ENCODE assay signal across 1 cellular context in genomic region chr11:118792642-118793124, GRCh38.
A peak's percentile ranks its signal among the peaks of the same experiment; 100 is the strongest.
TF ChIP-seq lines count a peak whose summit lies in the region.

No MANE protein-coding gene starts in this region.

TF ChIP-seq in K562, 482 proteins besides CTCF, POLR2A, EP300 and RAD21 (continued from another document and continues in another):
- TF ChIP-seq ARID3A (IDR thresholded peaks at IDR 0.05; ENCODE audit: borderline replicate concordance, low read depth, low read length), result 0 out of 2 replicates have a peak, but pooled peaks have one; percentile 22
- TF ChIP-seq SMAD3 (CRISPR knock-in tag; conservative IDR thresholded peaks at IDR 0.05), result no peak
- peak; percentile 73 for TF ChIP-seq ASH1L (IDR thresholded peaks at IDR 0.05; ENCODE audit: borderline replicate concordance, low read depth, partially characterized antibody)
- TF ChIP-seq CBFA2T2 (conservative IDR thresholded peaks at IDR 0.05), result peak; percentile 13; the same call in 1 of the 2 replicates
- TF ChIP-seq RBM14 (IDR thresholded peaks at IDR 0.05; ENCODE audit: borderline replicate concordance, insufficient read depth, low read depth, low read length), result no peak
- TF ChIP-seq CBFA2T3 (IDR thresholded peaks at IDR 0.05), result peak; percentile 63
- TF ChIP-seq BACH1 (tag; IDR thresholded peaks at IDR 0.05), result 0 out of 2 replicates have a peak, but pooled peaks have one; percentile 21
- no peak; the same call in 1 of the 2 replicates for TF ChIP-seq NR2C2 (CRISPR knock-in tag; IDR thresholded peaks at IDR 0.05)
- TF ChIP-seq NR2C2 (tag; IDR thresholded peaks at IDR 0.05), result peak; percentile 94
- peak; percentile 78 for TF ChIP-seq SUPT5H (IDR thresholded peaks at IDR 0.05)
- TF ChIP-seq ATF4 (CRISPR knock-in tag; IDR thresholded peaks at IDR 0.05), result 0 out of 2 replicates have a peak, but pooled peaks have one; percentile 10
- TF ChIP-seq NRF1 (conservative IDR thresholded peaks at IDR 0.05 in 1 of 2, IDR thresholded peaks at IDR 0.05 in 1 of 2), result 0 out of 4 replicates have a peak, but pooled peaks have one; percentile 17 to 36
- peak; percentile 66; the same call in 1 of the 2 replicates for TF ChIP-seq MBD2 (IDR thresholded peaks at IDR 0.05; ENCODE audit: borderline replicate concordance, low read depth)
- TF ChIP-seq KDM1A (IDR thresholded peaks at IDR 0.05), result peak; percentile 8 to 34; a peak in 2 of 4 replicates
- TF ChIP-seq, protein P1, sequence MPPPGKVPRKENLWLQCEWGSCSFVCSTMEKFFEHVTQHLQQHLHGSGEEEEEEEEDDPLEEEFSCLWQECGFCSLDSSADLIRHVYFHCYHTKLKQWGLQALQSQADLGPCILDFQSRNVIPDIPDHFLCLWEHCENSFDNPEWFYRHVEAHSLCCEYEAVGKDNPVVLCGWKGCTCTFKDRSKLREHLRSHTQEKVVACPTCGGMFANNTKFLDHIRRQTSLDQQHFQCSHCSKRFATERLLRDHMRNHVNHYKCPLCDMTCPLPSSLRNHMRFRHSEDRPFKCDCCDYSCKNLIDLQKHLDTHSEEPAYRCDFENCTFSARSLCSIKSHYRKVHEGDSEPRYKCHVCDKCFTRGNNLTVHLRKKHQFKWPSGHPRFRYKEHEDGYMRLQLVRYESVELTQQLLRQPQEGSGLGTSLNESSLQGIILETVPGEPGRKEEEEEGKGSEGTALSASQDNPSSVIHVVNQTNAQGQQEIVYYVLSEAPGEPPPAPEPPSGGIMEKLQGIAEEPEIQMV (tag; conservative IDR thresholded peaks at IDR 0.05; ENCODE audit: low read depth), result 0 out of 2 replicates have a peak, but pooled peaks have one; percentile 38
- TF ChIP-seq, protein P2, sequence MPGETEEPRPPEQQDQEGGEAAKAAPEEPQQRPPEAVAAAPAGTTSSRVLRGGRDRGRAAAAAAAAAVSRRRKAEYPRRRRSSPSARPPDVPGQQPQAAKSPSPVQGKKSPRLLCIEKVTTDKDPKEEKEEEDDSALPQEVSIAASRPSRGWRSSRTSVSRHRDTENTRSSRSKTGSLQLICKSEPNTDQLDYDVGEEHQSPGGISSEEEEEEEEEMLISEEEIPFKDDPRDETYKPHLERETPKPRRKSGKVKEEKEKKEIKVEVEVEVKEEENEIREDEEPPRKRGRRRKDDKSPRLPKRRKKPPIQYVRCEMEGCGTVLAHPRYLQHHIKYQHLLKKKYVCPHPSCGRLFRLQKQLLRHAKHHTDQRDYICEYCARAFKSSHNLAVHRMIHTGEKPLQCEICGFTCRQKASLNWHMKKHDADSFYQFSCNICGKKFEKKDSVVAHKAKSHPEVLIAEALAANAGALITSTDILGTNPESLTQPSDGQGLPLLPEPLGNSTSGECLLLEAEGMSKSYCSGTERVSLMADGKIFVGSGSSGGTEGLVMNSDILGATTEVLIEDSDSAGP (CRISPR knock-in tag; IDR thresholded peaks at IDR 0.05), result no peak
- TF ChIP-seq ZNF639 (CRISPR knock-in tag; conservative IDR thresholded peaks at IDR 0.05 in 1 of 2, IDR thresholded peaks at IDR 0.05 in 1 of 2), result no peak
- TF ChIP-seq CHD2 (IDR thresholded peaks at IDR 0.05; ENCODE audit: low read depth, low read length), result 0 out of 2 replicates have a peak, but pooled peaks have one; percentile 35
- TF ChIP-seq FOXM1 (IDR thresholded peaks at IDR 0.05; ENCODE audit: low read depth), result peak; percentile 84
- TF ChIP-seq FOXM1 (CRISPR knock-in tag; IDR thresholded peaks at IDR 0.05; ENCODE audit: low read depth), result no peak
- TF ChIP-seq ZNF764 (CRISPR knock-in tag; IDR thresholded peaks at IDR 0.05; ENCODE audit: low read depth), result no peak
- TF ChIP-seq L3MBTL2 (IDR thresholded peaks at IDR 0.05), result peak; percentile 24; the same call in 1 of the 2 replicates
- TF ChIP-seq ZBTB26 (CRISPR knock-in tag; IDR thresholded peaks at IDR 0.05), result peak; percentile 53; the same call in 1 of the 2 replicates
- peak; percentile 26; the same call in 1 of the 2 replicates for TF ChIP-seq TCF3 (CRISPR knock-in tag; IDR thresholded peaks at IDR 0.05)
- TF ChIP-seq, protein P3, sequence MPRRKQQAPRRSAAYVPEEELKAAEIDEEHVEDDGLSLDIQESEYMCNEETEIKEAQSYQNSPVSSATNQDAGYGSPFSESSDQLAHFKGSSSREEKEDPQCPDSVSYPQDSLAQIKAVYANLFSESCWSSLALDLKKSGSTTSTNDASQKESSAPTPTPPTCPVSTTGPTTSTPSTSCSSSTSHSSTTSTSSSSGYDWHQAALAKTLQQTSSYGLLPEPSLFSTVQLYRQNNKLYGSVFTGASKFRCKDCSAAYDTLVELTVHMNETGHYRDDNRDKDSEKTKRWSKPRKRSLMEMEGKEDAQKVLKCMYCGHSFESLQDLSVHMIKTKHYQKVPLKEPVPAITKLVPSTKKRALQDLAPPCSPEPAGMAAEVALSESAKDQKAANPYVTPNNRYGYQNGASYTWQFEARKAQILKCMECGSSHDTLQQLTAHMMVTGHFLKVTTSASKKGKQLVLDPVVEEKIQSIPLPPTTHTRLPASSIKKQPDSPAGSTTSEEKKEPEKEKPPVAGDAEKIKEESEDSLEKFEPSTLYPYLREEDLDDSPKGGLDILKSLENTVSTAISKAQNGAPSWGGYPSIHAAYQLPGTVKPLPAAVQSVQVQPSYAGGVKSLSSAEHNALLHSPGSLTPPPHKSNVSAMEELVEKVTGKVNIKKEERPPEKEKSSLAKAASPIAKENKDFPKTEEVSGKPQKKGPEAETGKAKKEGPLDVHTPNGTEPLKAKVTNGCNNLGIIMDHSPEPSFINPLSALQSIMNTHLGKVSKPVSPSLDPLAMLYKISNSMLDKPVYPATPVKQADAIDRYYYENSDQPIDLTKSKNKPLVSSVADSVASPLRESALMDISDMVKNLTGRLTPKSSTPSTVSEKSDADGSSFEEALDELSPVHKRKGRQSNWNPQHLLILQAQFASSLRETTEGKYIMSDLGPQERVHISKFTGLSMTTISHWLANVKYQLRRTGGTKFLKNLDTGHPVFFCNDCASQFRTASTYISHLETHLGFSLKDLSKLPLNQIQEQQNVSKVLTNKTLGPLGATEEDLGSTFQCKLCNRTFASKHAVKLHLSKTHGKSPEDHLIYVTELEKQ (CRISPR knock-in tag; IDR thresholded peaks at IDR 0.05), result 0 out of 2 replicates have a peak, but pooled peaks have one; percentile 22
- TF ChIP-seq HNRNPLL (IDR thresholded peaks at IDR 0.05; ENCODE audit: low read depth, low read length, poor library complexity, severe bottlenecking), result peak; percentile 51
- peak; percentile 92 for TF ChIP-seq POLR2H (tag; IDR thresholded peaks at IDR 0.05; ENCODE audit: low read depth)
- no peak for TF ChIP-seq SMARCC2 (IDR thresholded peaks at IDR 0.05; ENCODE audit: low read depth)
- 0 out of 2 replicates have a peak, but pooled peaks have one; percentile 4 for TF ChIP-seq ZBTB40 (IDR thresholded peaks at IDR 0.05)
- no peak for TF ChIP-seq ZBTB40 (CRISPR knock-in tag; IDR thresholded peaks at IDR 0.05)
- TF ChIP-seq HDAC1 (IDR thresholded peaks at IDR 0.05), result no peak
- no peak for TF ChIP-seq PTTG1 (tag; IDR thresholded peaks at IDR 0.05; ENCODE audit: low read depth)
- peak; percentile 89 for TF ChIP-seq TBP (optimal IDR thresholded peaks at IDR 0.05; ENCODE audit: low read depth, low read length)
- peak; percentile 52; the same call in 1 of the 2 replicates for TF ChIP-seq MYBL2 (IDR thresholded peaks at IDR 0.05; ENCODE audit: low read depth)
- no peak for TF ChIP-seq MYBL2 (CRISPR knock-in tag; IDR thresholded peaks at IDR 0.05; ENCODE audit: borderline replicate concordance)
- TF ChIP-seq NCOR1 (IDR thresholded peaks at IDR 0.05), result peak; percentile 20; the same call in 1 of the 2 replicates
- TF ChIP-seq SPI1 (IDR thresholded peaks at IDR 0.05; ENCODE audit: borderline replicate concordance, low read depth, low read length), result peak; percentile 72
